ENCODE assay signal across 29 cellular contexts in genomic region chr13:44051405-44051804, GRCh38.
DNase-seq lines count a peak whose midpoint lies in the region; ATAC-seq, FAIRE-seq and TF ChIP-seq lines count a peak whose summit lies in the region.
"Had no signal": no experiment of that assay in that cellular context is flagged by ENCODE, and none has a peak within 500 bp of the region (broad histone marks: within the 10 kb centered on the region; RNA-seq: fewer than 3 reads in every experiment).

No MANE protein-coding gene starts in this region.

- H3K4me3 Mint-ChIP-seq in astrocyte (ENCODE audit: unreplicated experiment) (no peak overlapping the region), neural progenitor cell (no peak overlapping the region)
- H3K4me3 Mint-ChIP-seq: activated CD4-positive, alpha-beta T cell treated with anti-CD3 and anti-CD28 coated beads, Interleukin-2, amount 10 ng/mL, durations not matched to agents 24 days and 14 days; effector memory CD8-positive, alpha-beta T cell; natural killer cell treated with Interleukin-12 subunit alpha and Interleukin-12 subunit beta and Interleukin-15 and Interleukin-18, amount 100 ng/mL, for 72 hours; type B pancreatic cell had no signal

- H3K4me2 ChIP-seq in astrocyte (ENCODE audit: low read length) (no peak overlapping the region), neural progenitor cell (no peak overlapping the region)

- H3K4me3 ChIP-seq in astrocyte (ENCODE audit: insufficient read depth, low read depth, low read length) (no peak overlapping the region), kidney (ENCODE audit: low read length in 2 of 2) (no peak overlapping the region), neural progenitor cell (no peak overlapping the region), tibial artery (no peak overlapping the region)
- H3K4me3 ChIP-seq: cardiac muscle cell, GM23248, lung, SJSA1 had no signal

- H4K20me1 ChIP-seq in astrocyte (ENCODE audit: insufficient read depth, low read length) = no peaks in the 10 kb centered on the region
- no peaks in the 10 kb centered on the region for H4K20me1 ChIP-seq in neural progenitor cell (ENCODE audit: low read depth)

- no peak for ATAC-seq in GM18498 (IDR thresholded peaks at IDR 0.05; ENCODE audit: unreplicated experiment)
- ATAC-seq: effector memory CD8-positive, alpha-beta T cell; natural killer cell treated with Interleukin-12 subunit alpha and Interleukin-12 subunit beta and Interleukin-15 and Interleukin-18, amount 100 ng/mL, for 72 hours; sciatic nerve had no signal

- H3K79me2 ChIP-seq in astrocyte (ENCODE audit: insufficient read depth, low read length) (no peaks in the 10 kb centered on the region), neural progenitor cell (ENCODE audit: low read depth) (no peaks in the 10 kb centered on the region)

- H3K9ac ChIP-seq in astrocyte (ENCODE audit: low read length) (no peak overlapping the region), kidney (ENCODE audit: low read length in 2 of 2) (no peak overlapping the region), neural progenitor cell (no peak overlapping the region)
- H3K9ac ChIP-seq: GM23248 had no signal

- FAIRE-seq in astrocyte (lab: Jason Lieb, UNC) (no peak), kidney (lab: Jason Lieb, UNC) (peak; percentile 41), D721Med (lab: Jason Lieb, UNC) (no peak)

- H2AFZ ChIP-seq in astrocyte (ENCODE audit: low read depth, low read length) (no peak overlapping the region), neural progenitor cell (replicated peaks) (no peak overlapping the region)
- H2AFZ ChIP-seq: GM23248 had no signal

- H3K36me3 Mint-ChIP-seq in astrocyte (ENCODE audit: low read depth, unreplicated experiment) = no peaks in the 10 kb centered on the region
- no peaks in the 10 kb centered on the region for H3K36me3 Mint-ChIP-seq in neural progenitor cell
- H3K36me3 Mint-ChIP-seq: activated naive CD4-positive, alpha-beta T cell treated with anti-CD3 and anti-CD28 coated beads, Interleukin-2, amount 50 U/mL, for 72 hours; natural killer cell treated with Interleukin-12 subunit alpha and Interleukin-12 subunit beta and Interleukin-15 and Interleukin-18, amount 100 ng/mL, for 72 hours; type B pancreatic cell had no signal

- H3K27ac Mint-ChIP-seq in astrocyte (ENCODE audit: unreplicated experiment) (peak overlapping the region; percentile 20), neural progenitor cell (peak overlapping the region; percentile 99)
- H3K27ac Mint-ChIP-seq: activated CD4-positive, alpha-beta T cell treated with anti-CD3 and anti-CD28 coated beads, Interleukin-2, amount 10 ng/mL, durations not matched to agents 24 days and 14 days; activated naive CD4-positive, alpha-beta T cell treated with anti-CD3 and anti-CD28 coated beads, Interleukin-2, amount 50 U/mL, for 72 hours; effector memory CD8-positive, alpha-beta T cell; natural killer cell treated with Interleukin-12 subunit alpha and Interleukin-12 subunit beta and Interleukin-15 and Interleukin-18, amount 100 ng/mL, for 72 hours; type B pancreatic cell had no signal

- H3K36me3 ChIP-seq in astrocyte (ENCODE audit: insufficient read depth, low read length) = no peaks in the 10 kb centered on the region
- no peaks in the 10 kb centered on the region for H3K36me3 ChIP-seq in kidney (ENCODE audit: control insufficient read depth in 1 of 2, insufficient read depth in 2 of 2, low read length in 2 of 2)
- H3K36me3 ChIP-seq in neural progenitor cell = no peaks in the 10 kb centered on the region
- H3K36me3 ChIP-seq in tibial artery = no peaks in the 10 kb centered on the region
- H3K36me3 ChIP-seq: cardiac muscle cell, SJSA1, WERI-Rb-1 had no signal

- H3K4me1 ChIP-seq in astrocyte (ENCODE audit: insufficient read depth, low read length) = peaks cover 15% of the 10 kb centered on the region
- H3K4me1 ChIP-seq in kidney (ENCODE audit: control insufficient read depth in 1 of 2, insufficient read depth in 1 of 2, low read depth in 1 of 2, low read length in 2 of 2) = peaks cover 6 to 9% of the 10 kb centered on the region in 2 donors
- peaks cover 15% of the 10 kb centered on the region for H3K4me1 ChIP-seq in neural progenitor cell
- peaks cover 0 to 43% (median 20%) of the 10 kb centered on the region in 4 donors for H3K4me1 ChIP-seq in tibial artery

- intact Hi-C loops in kidney (cut with DNase I) = no loop called here
- intact Hi-C loops in tibial artery (cut with DNase I; ENCODE audit: low total_unique reads) = loop anchor here (2.0 kb wide), 1 partner anchor 383 kb away; no protein-coding TSS in a partner anchor

- no peaks in the 10 kb centered on the region for H3K27me3 ChIP-seq in astrocyte (ENCODE audit: insufficient read depth, low read length)
- no peaks in the 10 kb centered on the region for H3K27me3 ChIP-seq in neural progenitor cell
- no peaks in the 10 kb centered on the region for H3K27me3 ChIP-seq in tibial artery
- H3K27me3 ChIP-seq: cardiac muscle cell, SJSA1 had no signal

- no peak for TF ChIP-seq CTCF in astrocyte (IDR thresholded peaks at IDR 0.05; ENCODE audit: insufficient read depth, low read depth, low read length)
- TF ChIP-seq CTCF in kidney (IDR thresholded peaks at IDR 0.05; ENCODE audit: borderline replicate concordance, extremely low read depth, insufficient read depth) = no peak
- TF ChIP-seq CTCF in neural progenitor cell (IDR thresholded peaks at IDR 0.05) = no peak
- no peak for TF ChIP-seq CTCF in tibial artery (IDR thresholded peaks at IDR 0.05)
- TF ChIP-seq CTCF in D721Med (IDR thresholded peaks at IDR 0.05; ENCODE audit: insufficient read depth, missing control alignments) = no peak

- H3K27me3 Mint-ChIP-seq in astrocyte (ENCODE audit: low read depth, unreplicated experiment) (peaks cover 6% of the 10 kb centered on the region), neural progenitor cell (ENCODE audit: insufficient read depth, low read depth) (no peaks in the 10 kb centered on the region)

- DNase-seq in astrocyte (ENCODE audit: low read depth) (no peak), kidney (no peak), neural progenitor cell (ENCODE audit: low spot score) (no peak), tibial artery (no peak), CD1c-positive myeloid dendritic cell (ENCODE audit: extremely low spot score) (no peak), D721Med (ENCODE audit: insufficient read length, low spot score) (no peak)
- DNase-seq: activated CD4-positive, alpha-beta T cell treated with anti-CD3 and anti-CD28 coated beads, Interleukin-2, amount 10 ng/mL, durations not matched to agents 24 days and 14 days; activated effector memory CD4-positive, alpha-beta T cell treated with Interleukin-2 at 50 U/mL for 16 hours; activated T-cell treated with anti-CD3 and anti-CD28 coated beads, Interleukin-2, amount 50 U/mL, for 1 hour; amygdala; C1 segment of cervical spinal cord; Calu3; DND-41; effector memory CD8-positive, alpha-beta T cell; head of caudate nucleus; NCI-H1694; RPMI8226; stimulated activated CD4-positive, alpha-beta T cell treated with anti-CD3 and anti-CD28 coated beads, Interleukin-4, amount 100 ng/mL, for 1 hour; T1000; WERI-Rb-1 had no signal

- H3K9me3 Mint-ChIP-seq in astrocyte (ENCODE audit: unreplicated experiment) (no peaks in the 10 kb centered on the region), neural progenitor cell (peaks cover 2% of the 10 kb centered on the region)
- H3K9me3 Mint-ChIP-seq: activated CD4-positive, alpha-beta T cell treated with anti-CD3 and anti-CD28 coated beads, Interleukin-2, amount 10 ng/mL, durations not matched to agents 24 days and 14 days; activated naive CD4-positive, alpha-beta T cell treated with anti-CD3 and anti-CD28 coated beads, Interleukin-2, amount 50 U/mL, for 72 hours; effector memory CD8-positive, alpha-beta T cell; natural killer cell treated with Interleukin-12 subunit alpha and Interleukin-12 subunit beta and Interleukin-15 and Interleukin-18, amount 100 ng/mL, for 72 hours; type B pancreatic cell had no signal

- no peak overlapping the region for H3K27ac ChIP-seq in astrocyte (ENCODE audit: low read depth, low read length)
- no peak overlapping the region for H3K27ac ChIP-seq in kidney (ENCODE audit: low read depth in 2 of 2, low read length in 2 of 2)
- no peak overlapping the region for H3K27ac ChIP-seq in neural progenitor cell
- peak overlapping the region; percentile 55 to 79 for H3K27ac ChIP-seq in tibial artery
- H3K27ac ChIP-seq: cardiac muscle cell, GM23248, SJSA1, WERI-Rb-1 had no signal

- H3K4me1 Mint-ChIP-seq in astrocyte (ENCODE audit: low read depth, unreplicated experiment) (peaks cover 24% of the 10 kb centered on the region), neural progenitor cell (peaks cover 64% of the 10 kb centered on the region)

- H3K9me3 ChIP-seq in astrocyte (ENCODE audit: insufficient read depth, low read depth, low read length) (no peaks in the 10 kb centered on the region), kidney (ENCODE audit: control insufficient read depth in 1 of 2, low read length in 2 of 2) (no peaks in the 10 kb centered on the region), neural progenitor cell (ENCODE audit: low read depth) (no peaks in the 10 kb centered on the region), tibial artery (no peaks in the 10 kb centered on the region)
- H3K9me3 ChIP-seq: SJSA1 had no signal

- H3F3A ChIP-seq in neural progenitor cell (ENCODE audit: low read depth) = peaks cover 11% of the 10 kb centered on the region

Comparison
In these comparisons a context has a peak if more than half of its experiments do, and no peak if none do; other contexts are left out.
1. H3K27ac ChIP-seq: peak in tibial artery (2 of 2); none in astrocyte (single experiment), kidney (0 of 2) and neural progenitor cell (single experiment).